Comparison of ENCODE assay signal across 18 cellular contexts in the genomic region with DNA sequence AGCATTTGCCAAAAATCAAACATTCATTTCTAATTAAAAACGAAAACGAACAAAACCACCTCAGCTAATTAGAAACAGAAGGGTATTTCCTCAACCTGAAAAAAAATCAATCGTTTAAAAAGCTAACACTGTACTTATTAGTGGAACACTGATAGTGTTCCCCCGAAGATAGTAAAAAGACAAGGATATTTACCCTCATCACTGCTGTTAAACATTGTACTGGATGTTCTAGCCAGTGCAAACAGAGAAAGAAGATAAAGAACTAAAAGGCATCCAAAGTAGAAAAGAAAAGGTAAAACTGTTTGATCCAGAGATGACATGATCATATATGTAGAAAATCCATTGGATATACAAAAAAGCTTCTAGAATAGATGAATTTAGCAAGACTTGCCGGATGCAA.
"Had no signal": no experiment of that assay in that cellular context is flagged by ENCODE, and none has a peak within 500 bp of the region (broad histone marks: within the 10 kb centered on the region; RNA-seq: fewer than 3 reads in every experiment).

No MANE protein-coding gene starts in this region.

- H3K27ac Mint-ChIP-seq: naive thymus-derived CD4-positive, alpha-beta T cell; stimulated activated effector memory CD8-positive, alpha-beta T cell treated with anti-CD3 and anti-CD28 coated beads, Interleukin-12 subunit alpha, Interleukin-12 subunit beta, amount 100 ng/mL, for 72 hours; type B pancreatic cell had no signal

- H3K9me3 ChIP-seq: ovary, thyroid gland had no signal

- H3K4me3 Mint-ChIP-seq: naive thymus-derived CD4-positive, alpha-beta T cell; stimulated activated effector memory CD8-positive, alpha-beta T cell treated with anti-CD3 and anti-CD28 coated beads, Interleukin-12 subunit alpha, Interleukin-12 subunit beta, amount 100 ng/mL, for 72 hours; type B pancreatic cell had no signal

- H3K27me3 Mint-ChIP-seq: naive thymus-derived CD4-positive, alpha-beta T cell had no signal

- H3K4me2 ChIP-seq: smooth muscle cell had no signal

- H3K4me1 ChIP-seq: suprapubic skin, thyroid gland had no signal

- H3K4me1 Mint-ChIP-seq: naive thymus-derived CD4-positive, alpha-beta T cell; stimulated activated effector memory CD8-positive, alpha-beta T cell treated with anti-CD3 and anti-CD28 coated beads, Interleukin-12 subunit alpha, Interleukin-12 subunit beta, amount 100 ng/mL, for 72 hours had no signal

- H3K36me3 ChIP-seq: ovary, suprapubic skin, thyroid gland had no signal

- DNase-seq: effector CD4-positive, alpha-beta T cell; foreskin melanocyte; head of caudate nucleus; hippocampal formation; left colon; mesendoderm; naive thymus-derived CD4-positive, alpha-beta T cell; ovary; right cardiac atrium; stimulated activated CD4-positive, alpha-beta T cell treated with anti-CD3 and anti-CD28 coated beads, Interleukin-4, amount 100 ng/mL, for 1 hour; stimulated activated CD8-positive, alpha-beta memory T cell treated with anti-CD3 and anti-CD28 coated beads, Interleukin-4, amount 100 ng/mL, for 48 hours; stimulated activated naive CD8-positive, alpha-beta T cell treated with anti-CD3 and anti-CD28 coated beads, Interleukin-15, Interleukin-2, amounts not matched to agents 100 U/mL and 50 U/mL, for 24 hours; thyroid gland had no signal

- H3K27me3 ChIP-seq: ovary, suprapubic skin, thyroid gland had no signal

- ATAC-seq: left colon; naive thymus-derived CD4-positive, alpha-beta T cell; right cardiac atrium; stimulated activated effector memory CD8-positive, alpha-beta T cell treated with anti-CD3 and anti-CD28 coated beads, Interleukin-12 subunit alpha, Interleukin-12 subunit beta, amount 100 ng/mL, for 72 hours; stimulated activated naive CD8-positive, alpha-beta T cell treated with anti-CD3 and anti-CD28 coated beads, Interleukin-15, Interleukin-2, amounts not matched to agents 100 U/mL and 50 U/mL, for 24 hours had no signal

- H3K4me3 ChIP-seq: coronary artery, ovary, smooth muscle cell, suprapubic skin, thyroid gland had no signal

- H3K36me3 Mint-ChIP-seq: stimulated activated effector memory CD8-positive, alpha-beta T cell treated with anti-CD3 and anti-CD28 coated beads, Interleukin-12 subunit alpha, Interleukin-12 subunit beta, amount 100 ng/mL, for 72 hours; type B pancreatic cell had no signal

- H3K27ac ChIP-seq: coronary artery, ovary, suprapubic skin, thyroid gland had no signal
